In the genomic region with DNA sequence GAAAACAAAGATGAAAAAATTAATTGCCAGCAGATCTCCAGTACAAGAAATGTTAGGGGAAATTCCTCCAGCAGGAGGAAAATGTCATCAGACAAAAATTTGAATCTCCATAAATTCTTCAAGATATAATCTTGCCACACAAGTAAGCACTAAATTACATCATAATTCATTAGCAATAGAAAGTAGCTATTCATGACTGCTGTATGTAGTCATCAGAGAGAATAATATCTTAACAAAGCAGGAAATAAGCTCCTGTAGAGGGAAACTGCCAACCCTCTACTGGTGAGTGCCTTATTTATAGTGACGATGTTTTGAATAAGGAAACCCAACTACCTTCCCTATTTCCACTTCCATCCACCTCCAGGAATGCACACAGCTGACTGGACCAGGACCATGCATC, we compare ENCODE assay signal across 14 cellular contexts. TPM values are rescaled to one million over a fixed set of nuclear protein-coding genes. Genes with fewer than 3 reads are reported as not detected.
A peak's percentile ranks its signal among the peaks of the same experiment; 100 is the strongest.
DNase-seq lines count a peak whose midpoint lies in the region; TF ChIP-seq lines count a peak whose summit lies in the region.
"Had no signal": no experiment of that assay in that cellular context is flagged by ENCODE, and none has a peak within 500 bp of the region (broad histone marks: within the 10 kb centered on the region; RNA-seq: fewer than 3 reads in every experiment).

No MANE protein-coding gene starts in this region.

- POLR2A ChIA-PET in AG04450 (lab: Yijun Ruan, JAX), result no interaction called here

- CTCF ChIA-PET in AG04450 (lab: Charles Lee), result interaction anchor here (0.6 kb wide), 1 partner anchor 23 kb away, joined by 3 read pairs; no protein-coding TSS in a partner anchor

- TF ChIP-seq CTCF in AG04450 (IDR thresholded peaks at IDR 0.05; ENCODE audit: low read depth, low read length), result peak; percentile 22; the same call in 1 of the 2 replicates

- H3K4me3 Mint-ChIP-seq in activated CD4-positive, alpha-beta T cell treated with anti-CD3 and anti-CD28 coated beads, Interleukin-2, amount 10 ng/mL, durations not matched to agents 24 days and 14 days, result no peak overlapping the region
- H3K4me3 Mint-ChIP-seq: CD4-positive, alpha-beta T cell; neural progenitor cell had no signal

- no peaks in the 10 kb centered on the region; the same call in 1 of the 2 replicates for H3K9me3 ChIP-seq in AG04450 (ENCODE audit: control insufficient read depth, insufficient read depth, low read length)
- H3K9me3 ChIP-seq: ascending aorta had no signal

- H3K27me3 Mint-ChIP-seq in activated CD4-positive, alpha-beta T cell treated with anti-CD3 and anti-CD28 coated beads, Interleukin-2, amount 10 ng/mL, durations not matched to agents 24 days and 14 days, result peaks cover 3% of the 10 kb centered on the region

- intact Hi-C loops in activated CD4-positive, alpha-beta T cell treated with anti-CD3 and anti-CD28 coated beads, Interleukin-2, amount 10 ng/mL, durations not matched to agents 24 days and 14 days (cut with micrococcal nuclease), result no loop called here

- H3K27ac ChIP-seq in AG04450 (ENCODE audit: low read depth, low read length), result peak overlapping the region; percentile 43
- H3K27ac ChIP-seq: ascending aorta, neural progenitor cell had no signal

- no peak overlapping the region for H3K4me3 ChIP-seq in AG04450 (ENCODE audit: low read depth, low read length)
- H3K4me3 ChIP-seq: ascending aorta, neural progenitor cell had no signal

- H3K27ac Mint-ChIP-seq in activated CD4-positive, alpha-beta T cell treated with anti-CD3 and anti-CD28 coated beads, Interleukin-2, amount 10 ng/mL, durations not matched to agents 24 days and 14 days, result no peak overlapping the region
- H3K27ac Mint-ChIP-seq: CD4-positive, alpha-beta T cell; neural progenitor cell had no signal

- peaks cover 21% of the 10 kb centered on the region for H3K4me1 Mint-ChIP-seq in activated CD4-positive, alpha-beta T cell treated with anti-CD3 and anti-CD28 coated beads, Interleukin-2, amount 10 ng/mL, durations not matched to agents 24 days and 14 days

- no peaks in the 10 kb centered on the region for H3K27me3 ChIP-seq in AG04450 (ENCODE audit: control insufficient read depth, insufficient read depth, low read length)
- H3K27me3 ChIP-seq: ascending aorta, neural progenitor cell had no signal

- H3K9me3 Mint-ChIP-seq in activated CD4-positive, alpha-beta T cell treated with anti-CD3 and anti-CD28 coated beads, Interleukin-2, amount 10 ng/mL, durations not matched to agents 24 days and 14 days, result peaks cover 16% of the 10 kb centered on the region
- H3K9me3 Mint-ChIP-seq: CD4-positive, alpha-beta T cell had no signal

- DNase-seq in AG04450 (ENCODE audit: low read depth, low spot score) (peak; percentile 20), HCEC 1CT (peak; percentile 87), amniotic stem cell (lab: John Stamatoyannopoulos, UW) (peak; percentile 25), foreskin melanocyte (peak; percentile 52), putamen (ENCODE audit: low spot score) (no peak), NOMO-1 treated with DMSO at 0.1 percent for 48 hours (lab: John Stamatoyannopoulos, UW; ENCODE audit: unreplicated experiment) (no peak)
- DNase-seq in activated naive CD4-positive, alpha-beta T cell treated with anti-CD3 and anti-CD28 coated beads, Interleukin-2, amount 50 U/mL, for 16 hours, result no peak
- no peak for DNase-seq in activated CD4-positive, alpha-beta T cell treated with anti-CD3 and anti-CD28 coated beads, Interleukin-2, amount 10 ng/mL, durations not matched to agents 24 days and 14 days
- DNase-seq: activated CD8-positive, alpha-beta memory T cell treated with anti-CD3 and anti-CD28 coated beads, Interleukin-2, amount 50 U/mL, for 4 hours; CD4-positive, alpha-beta T cell; erythroblast; NCI-H2171 had no signal

- peaks cover 32% of the 10 kb centered on the region for H3K36me3 Mint-ChIP-seq in activated CD4-positive, alpha-beta T cell treated with anti-CD3 and anti-CD28 coated beads, Interleukin-2, amount 10 ng/mL, durations not matched to agents 24 days and 14 days (ENCODE audit: low read depth)
- H3K36me3 Mint-ChIP-seq: neural progenitor cell had no signal

RNA-seq across cellular contexts. Expression of a gene that starts 15.8 kb away (rescaled TPM):
- 0.11 TPM in 1 of 2 replicates, not detected in the other for polyA plus RNA-seq in AG04450 (2011; rRNA removed)
- polyA minus RNA-seq in AG04450 (2011; rRNA and poly(A)+ RNA removed), result not detected in 2 replicates
- 75.4 and 76.0 TPM in 2 replicates for total RNA-seq in activated CD4-positive, alpha-beta T cell treated with anti-CD3 and anti-CD28 coated beads, Interleukin-2, amount 10 ng/mL, durations not matched to agents 24 days and 14 days
- total RNA-seq: ascending aorta had no signal

RNA-seq across cellular contexts. Expression of a gene that starts 47.2 kb away (rescaled TPM):
- polyA plus RNA-seq in AG04450 (2011; rRNA removed), result 0.67 and 1.0 TPM in 2 replicates
- 0.64 and 1.2 TPM in 2 replicates for polyA minus RNA-seq in AG04450 (2011; rRNA and poly(A)+ RNA removed)
- 29.9 and 38.5 TPM in 2 replicates for total RNA-seq in activated CD4-positive, alpha-beta T cell treated with anti-CD3 and anti-CD28 coated beads, Interleukin-2, amount 10 ng/mL, durations not matched to agents 24 days and 14 days

Comparison
In these comparisons a context has a peak if more than half of its experiments do, and no peak if none do; other contexts are left out.
1. DNase-seq: peak in AG04450 (single experiment), HCEC 1CT (single experiment), amniotic stem cell (single experiment) and foreskin melanocyte (single experiment); none in activated naive CD4-positive, alpha-beta T cell treated with anti-CD3 and anti-CD28 coated beads, Interleukin-2, amount 50 U/mL, for 16 hours (single experiment), putamen (single experiment), NOMO-1 treated with DMSO at 0.1 percent for 48 hours (single experiment) and activated CD4-positive, alpha-beta T cell treated with anti-CD3 and anti-CD28 coated beads, Interleukin-2, amount 10 ng/mL, durations not matched to agents 24 days and 14 days (single experiment).